Comparison of ENCODE assay signal across 1 cellular context in genomic region chr2:46296840-46297545, GRCh38.
TF ChIP-seq lines count a peak whose summit lies in the region.

TSS of gene EPAS1 (plus strand) at chr2:46297407. CDS start at chr2:46297912, 505 bp downstream.

TF ChIP-seq in SK-N-SH, 30 proteins besides CTCF, POLR2A, EP300 and RAD21 (continued from another document):
- TF ChIP-seq SMC3 (IDR thresholded peaks at IDR 0.05; ENCODE audit: low read depth, low read length) (peak; percentile 17), RXRA (IDR thresholded peaks at IDR 0.05; ENCODE audit: borderline replicate concordance, low read depth) (no peak), NFIC (IDR thresholded peaks at IDR 0.05; ENCODE audit: borderline replicate concordance) (no peak), CHD2 (IDR thresholded peaks at IDR 0.05; ENCODE audit: low read length, partially characterized antibody) (peak; percentile 8), FOSL2 (IDR thresholded peaks at IDR 0.05; ENCODE audit: borderline replicate concordance, low read depth) (no peak), ELF1 (IDR thresholded peaks at IDR 0.05) (no peak), MEF2A (IDR thresholded peaks at IDR 0.05; ENCODE audit: borderline replicate concordance, low read depth) (no peak), FOXM1 (IDR thresholded peaks at IDR 0.05; ENCODE audit: low read depth) (no peak), USF2 (IDR thresholded peaks at IDR 0.05; ENCODE audit: borderline replicate concordance, low read depth, low read length) (no peak), YY1 (IDR thresholded peaks at IDR 0.05; ENCODE audit: low read depth) (no peak), GABPA (IDR thresholded peaks at IDR 0.05; ENCODE audit: low read depth) (no peak), IRF3 (IDR thresholded peaks at IDR 0.05; ENCODE audit: low read depth, low read length) (no peak), POLR2AphosphoS5 (IDR thresholded peaks at IDR 0.05; ENCODE audit: low read depth, low read length) (peak; percentile 97), RFX5 (IDR thresholded peaks at IDR 0.05; ENCODE audit: low read length) (no peak), ZBTB33 (IDR thresholded peaks at IDR 0.05; ENCODE audit: borderline replicate concordance, low read depth) (no peak), RCOR1 (IDR thresholded peaks at IDR 0.05; ENCODE audit: low read length) (peak; percentile 41), JUND (IDR thresholded peaks at IDR 0.05) (no peak), USF1 (IDR thresholded peaks at IDR 0.05; ENCODE audit: borderline replicate concordance, low read depth) (no peak), SIN3A (IDR thresholded peaks at IDR 0.05; ENCODE audit: borderline replicate concordance, low read depth, low read length) (peak; percentile 21; the same call in 1 of the 2 replicates), MAX (IDR thresholded peaks at IDR 0.05; ENCODE audit: low read depth) (peak; percentile 75), GATA2 (CRISPR knock-in tag; IDR thresholded peaks at IDR 0.05) (no peak), NRF1 (IDR thresholded peaks at IDR 0.05; ENCODE audit: low read depth, low read length) (peak; percentile 54), MXI1 (IDR thresholded peaks at IDR 0.05; ENCODE audit: low read depth, low read length) (peak; percentile 61), TEAD4 (IDR thresholded peaks at IDR 0.05; ENCODE audit: borderline replicate concordance, insufficient read depth) (no peak), TCF12 (IDR thresholded peaks at IDR 0.05) (no peak), PBX3 (IDR thresholded peaks at IDR 0.05) (no peak)
